ENCODE assay signal across 10 cellular contexts in the genomic region with DNA sequence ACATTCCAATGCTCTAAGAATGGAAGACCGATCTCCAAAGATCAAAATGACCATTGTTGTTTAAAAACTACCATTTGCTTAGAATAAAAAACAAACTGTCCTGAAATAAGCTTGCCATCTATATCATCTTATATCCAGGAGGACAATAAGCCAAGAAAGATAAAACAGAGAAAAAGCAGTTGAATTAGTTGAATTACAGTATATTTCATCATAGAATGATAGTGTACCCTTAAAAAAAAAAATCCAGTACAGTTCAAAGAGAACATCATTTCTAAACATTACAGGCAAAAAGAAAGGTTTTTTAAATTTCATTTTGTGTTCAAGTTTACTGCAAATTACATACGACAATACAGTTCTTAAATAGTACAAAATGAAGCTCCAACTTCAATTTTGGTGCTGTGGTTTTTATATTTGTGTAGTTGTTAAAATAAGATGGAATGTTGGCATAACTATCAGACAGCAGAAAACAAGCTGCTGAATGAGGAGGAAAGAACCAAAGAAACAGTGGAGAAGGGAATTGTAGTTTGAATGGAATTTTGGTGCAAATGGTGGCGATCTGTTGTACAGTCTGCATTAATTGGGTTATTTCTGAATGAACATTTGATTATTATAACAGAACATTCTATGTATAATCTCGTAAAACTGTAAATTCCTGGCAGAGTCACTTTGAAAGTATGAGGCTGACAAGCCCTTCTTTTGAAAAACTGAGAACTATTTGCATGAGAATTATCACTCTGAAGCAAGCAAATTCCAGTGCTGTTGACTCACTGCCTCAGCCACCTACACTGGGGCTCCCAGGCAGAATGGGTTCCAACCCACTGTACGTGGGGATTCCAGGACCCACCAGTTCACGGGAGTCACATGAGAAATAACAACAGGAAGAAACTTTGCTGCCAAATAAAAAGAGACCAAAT. TPM values are rescaled to one million over a fixed set of nuclear protein-coding genes. Genes with fewer than 3 reads are reported as not detected.
DNase-seq lines count a peak whose midpoint lies in the region; ATAC-seq and TF ChIP-seq lines count a peak whose summit lies in the region.
"Had no signal": no experiment of that assay in that cellular context is flagged by ENCODE, and none has a peak within 500 bp of the region (broad histone marks: within the 10 kb centered on the region; RNA-seq: fewer than 3 reads in every experiment).

No MANE protein-coding gene starts in this region.

- no peaks in the 10 kb centered on the region for H3K9me3 Mint-ChIP-seq in chondrocyte (ENCODE audit: low read depth)

- DNase-seq in ACHN: peak; percentile 89
- no peak for DNase-seq in chondrocyte (ENCODE audit: low spot score)
- peak; percentile 5 for DNase-seq in left kidney (ENCODE audit: low read depth, low spot score)
- no peak for DNase-seq in GDM1 (lab: John Stamatoyannopoulos, UW)
- no peak for DNase-seq in middle frontal gyrus (ENCODE audit: extremely low spot score, low spot score)
- no peak for DNase-seq in NCI-H146 treated with DMSO at 0.1 percent for 48 hours (lab: John Stamatoyannopoulos, UW; ENCODE audit: unreplicated experiment)
- DNase-seq: CD4-positive, CD25-positive, alpha-beta regulatory T cell; upper lobe of left lung had no signal

- H3K27ac Mint-ChIP-seq in chondrocyte (ENCODE audit: unreplicated experiment): peak overlapping the region; percentile 97
- H3K27ac Mint-ChIP-seq: CD4-positive, CD25-positive, alpha-beta regulatory T cell had no signal

- H3K36me3 Mint-ChIP-seq in chondrocyte (ENCODE audit: low read depth): peaks cover 2% of the 10 kb centered on the region
- H3K36me3 Mint-ChIP-seq: CD4-positive, CD25-positive, alpha-beta regulatory T cell had no signal

- in situ Hi-C loops in ACHN (cut with HindIII; ENCODE audit: low pct_ligation_motif_present, low pct_unique_long_range_greater_than_20kb, low sequenced_read_pairs): no loop called here

- ATAC-seq in HG03095 (IDR thresholded peaks at IDR 0.05; ENCODE audit: unreplicated experiment): no peak

- no peak for TF ChIP-seq CTCF in chondrocyte (IDR thresholded peaks at IDR 0.05)

- no peaks in the 10 kb centered on the region for H3K27me3 Mint-ChIP-seq in chondrocyte (ENCODE audit: low read depth)

- H3K4me1 Mint-ChIP-seq in chondrocyte (ENCODE audit: low read depth): peaks cover 54% of the 10 kb centered on the region
- H3K4me1 Mint-ChIP-seq: CD4-positive, CD25-positive, alpha-beta regulatory T cell had no signal

- peak overlapping the region; percentile 37 for H3K4me3 Mint-ChIP-seq in chondrocyte (ENCODE audit: unreplicated experiment)
- H3K4me3 Mint-ChIP-seq: CD4-positive, CD25-positive, alpha-beta regulatory T cell had no signal

- no peak for TF ChIP-seq RAD21 in Ishikawa (IDR thresholded peaks at IDR 0.05; ENCODE audit: low read depth)

- TF ChIP-seq EP300 in Ishikawa (IDR thresholded peaks at IDR 0.05; ENCODE audit: borderline replicate concordance): peak; percentile 66; the same call in 1 of the 2 replicates

TF ChIP-seq in Ishikawa, 13 proteins besides CTCF, POLR2A, EP300 and RAD21:
- TF ChIP-seq CEBPB (IDR thresholded peaks at IDR 0.05) (no peak), ZBTB7A (IDR thresholded peaks at IDR 0.05; ENCODE audit: low read depth) (no peak), TEAD4 (IDR thresholded peaks at IDR 0.05) (peak; percentile 82), REST (IDR thresholded peaks at IDR 0.05; ENCODE audit: low read depth) (no peak)
- TF ChIP-seq, protein P1, sequence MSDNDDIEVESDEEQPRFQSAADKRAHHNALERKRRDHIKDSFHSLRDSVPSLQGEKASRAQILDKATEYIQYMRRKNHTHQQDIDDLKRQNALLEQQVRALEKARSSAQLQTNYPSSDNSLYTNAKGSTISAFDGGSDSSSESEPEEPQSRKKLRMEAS (IDR thresholded peaks at IDR 0.05): no peak

RNA-seq across cellular contexts. Expression of gene LHFPL6, which starts 37.7 kb away (rescaled TPM):
- total RNA-seq in chondrocyte: 88.2 to 101 TPM (median 100 TPM) in 3 replicates
- total RNA-seq: CD4-positive, CD25-positive, alpha-beta regulatory T cell had no signal

Comparison
In these comparisons a context has a peak if more than half of its experiments do, and no peak if none do; other contexts are left out.
1. DNase-seq: peak in ACHN (single experiment) and left kidney (single experiment); none in chondrocyte (single experiment), GDM1 (single experiment), middle frontal gyrus (single experiment) and NCI-H146 treated with DMSO at 0.1 percent for 48 hours (single experiment).